24 cellular contexts compared by ENCODE assay signal in genomic region chr12:105219261-105220018, GRCh38. TPM values are rescaled to one million over a fixed set of nuclear protein-coding genes. Genes with fewer than 3 reads are reported as not detected.
DNase-seq lines count a peak whose midpoint lies in the region; ATAC-seq, FAIRE-seq and TF ChIP-seq lines count a peak whose summit lies in the region.
"Had no signal": no experiment of that assay in that cellular context is flagged by ENCODE, and none has a peak within 500 bp of the region (broad histone marks: within the 10 kb centered on the region; RNA-seq: fewer than 3 reads in every experiment).

No MANE protein-coding gene starts in this region.

- POLR2A ChIA-PET in GM12878 (lab: Charles Lee) = no interaction called here

- RAD21 ChIA-PET in GM12878 (lab: Charles Lee; ENCODE audit: unreplicated experiment) = interaction anchor here (1.3 kb wide), 1 partner anchor 16 kb away, joined by 3 read pairs; no protein-coding TSS in a partner anchor

- TF ChIP-seq POLR2A in GM12878 (IDR thresholded peaks at IDR 0.05; ENCODE audit: low read depth, low read length) = no peak

- H3K27me3 ChIP-seq in GM12878 (replicated peaks in 1 of 2; ENCODE audit: control insufficient read depth in 2 of 2, insufficient read depth in 2 of 2, low read length in 1 of 2) (no peaks in the 10 kb centered on the region), heart right ventricle (no peaks in the 10 kb centered on the region)
- H3K27me3 ChIP-seq: neural progenitor cell had no signal

- H3K27ac Mint-ChIP-seq in HFFc6 = peak overlapping the region; percentile 40
- H3K27ac Mint-ChIP-seq: activated naive CD8-positive, alpha-beta T cell treated with anti-CD3 and anti-CD28 coated beads, Interleukin-2, amount 10 ng/mL, durations not matched to agents 7 days and 5 days; endodermal cell; neural progenitor cell; T-helper 2 cell treated with Interferon-gamma antibody and Interleukin-4, amounts not matched to agents 5 μg/mL and 100 μg/mL, for 36 hours had no signal

- H3K9me3 Mint-ChIP-seq in HFFc6 = no peaks in the 10 kb centered on the region
- H3K9me3 Mint-ChIP-seq: activated naive CD8-positive, alpha-beta T cell treated with anti-CD3 and anti-CD28 coated beads, Interleukin-2, amount 10 ng/mL, durations not matched to agents 7 days and 5 days; endodermal cell; neural progenitor cell; T-helper 2 cell treated with Interferon-gamma antibody and Interleukin-4, amounts not matched to agents 5 μg/mL and 100 μg/mL, for 36 hours had no signal

- DNase-seq in HFFc6 = no peak
- DNase-seq in GM12878 (ENCODE audit: low read depth, low spot score) = no peak
- DNase-seq in heart right ventricle = no peak
- DNase-seq in stimulated activated CD4-positive, alpha-beta T cell treated with anti-CD3 and anti-CD28 coated beads, Interleukin-2, amount 100 ng/mL, for 24 hours = no peak
- DNase-seq: activated CD4-positive, alpha-beta T cell treated with anti-CD3 and anti-CD28 coated beads, Interleukin-2, amount 50 U/mL, for 1 hour; activated naive CD8-positive, alpha-beta T cell treated with anti-CD3 and anti-CD28 coated beads, Interleukin-2, amount 10 ng/mL, durations not matched to agents 7 days and 5 days; endodermal cell; KBM-7; MM.1S; NCI-H146; NCI-H2171; NCI-H524 treated with DMSO at 0.1 percent for 48 hours; stimulated activated CD4-positive, alpha-beta T cell treated with anti-CD3 and anti-CD28 coated beads, Interleukin-12 subunit alpha, Interleukin-12 subunit beta, amount 100 ng/mL, for 4 hours; WERI-Rb-1 had no signal

- TF ChIP-seq RAD21 in GM12878 (IDR thresholded peaks at IDR 0.05; ENCODE audit: insufficient read depth, low read depth, low read length) = no peak

- 60% methylated on average over 4 of the region's 4 CpGs for WGBS in GM12878 (ENCODE audit: insufficient coverage, insufficient replicate concordance, low lambda C conversion rate, missing lambda C conversion rate)
- 54 to 56% methylated on average over 4 of the region's 4 CpGs for WGBS in heart right ventricle, 2 donors

- H3K4me2 ChIP-seq in GM12878 (ENCODE audit: control insufficient read depth, insufficient read depth) = no peak overlapping the region
- H3K4me2 ChIP-seq: neural progenitor cell had no signal

- intact Hi-C loops in GM12878 (cut with micrococcal nuclease; ENCODE audit: unreplicated experiment) (no loop called here), heart right ventricle (cut with DNase I) (no loop called here)

- H3K27ac ChIP-seq in GM12878 (ENCODE audit: control insufficient read depth, insufficient read depth) = no peak overlapping the region
- H3K27ac ChIP-seq in heart right ventricle = peak overlapping the region; percentile 3 to 84 (median 22)
- H3K27ac ChIP-seq in skin epidermis = peak overlapping the region in 12 of 21 experiments; percentile 24 to 74 (median 51)
- H3K27ac ChIP-seq: neural progenitor cell, WERI-Rb-1 had no signal

- no peaks in the 10 kb centered on the region; the same call in 1 of the 2 replicates for H3K27me3 Mint-ChIP-seq in HFFc6 (ENCODE audit: insufficient read depth)
- H3K27me3 Mint-ChIP-seq: activated naive CD8-positive, alpha-beta T cell treated with anti-CD3 and anti-CD28 coated beads, Interleukin-2, amount 10 ng/mL, durations not matched to agents 7 days and 5 days had no signal

- H3K4me1 Mint-ChIP-seq in HFFc6 (ENCODE audit: low read depth) = peaks cover 77% of the 10 kb centered on the region

- no peak for TF ChIP-seq EP300 in GM12878 (IDR thresholded peaks at IDR 0.05; ENCODE audit: borderline replicate concordance in 1 of 2, control insufficient read depth in 1 of 2, low read depth in 2 of 2, low read length in 2 of 2)

- no peak overlapping the region for H3K4me3 Mint-ChIP-seq in HFFc6
- H3K4me3 Mint-ChIP-seq: activated naive CD8-positive, alpha-beta T cell treated with anti-CD3 and anti-CD28 coated beads, Interleukin-2, amount 10 ng/mL, durations not matched to agents 7 days and 5 days; endodermal cell; neural progenitor cell; T-helper 2 cell treated with Interferon-gamma antibody and Interleukin-4, amounts not matched to agents 5 μg/mL and 100 μg/mL, for 36 hours had no signal

- TF ChIP-seq CTCF in HFFc6 (IDR thresholded peaks at IDR 0.05) (no peak), GM12878 (IDR thresholded peaks at IDR 0.05 in 2 of 3, conservative IDR thresholded peaks at IDR 0.05 in 1 of 3; ENCODE audit: control insufficient read depth in 2 of 3, extremely low read depth in 1 of 3, insufficient read depth in 1 of 3, low read depth in 3 of 3, low read length in 3 of 3) (no peak), heart right ventricle (IDR thresholded peaks at IDR 0.05) (no peak)

- H2AFZ ChIP-seq in GM12878 (ENCODE audit: control insufficient read depth, low read depth, low read length) = no peak overlapping the region
- H2AFZ ChIP-seq: neural progenitor cell had no signal

- H3K9me3 ChIP-seq in GM12878 (replicated peaks; ENCODE audit: control insufficient read depth, insufficient read depth, low read length) = no peaks in the 10 kb centered on the region
- no peaks in the 10 kb centered on the region for H3K9me3 ChIP-seq in heart right ventricle

- no TSS peak for BruUV-seq in GM12878 (replicated peaks; lab: Mats Ljungman, UMichigan)

- H3K79me2 ChIP-seq in GM12878 (ENCODE audit: control insufficient read depth, insufficient read depth, low read length) = no peaks in the 10 kb centered on the region

- no peaks in the 10 kb centered on the region; the same call in 1 of the 2 replicates for H4K20me1 ChIP-seq in GM12878 (ENCODE audit: control insufficient read depth, insufficient read depth)

- SMC1A ChIA-PET in GM12878 (lab: Charles Lee; ENCODE audit: uncharacterized antibody, unreplicated experiment) = no interaction called here

- in situ Hi-C loops in GM12878 (cut with MboI) = no loop called here

- H3K9ac ChIP-seq in GM12878 (ENCODE audit: control insufficient read depth, insufficient read depth, low read length) = no peak overlapping the region
- H3K9ac ChIP-seq: neural progenitor cell had no signal

- H3K4me3 ChIP-seq in GM12878 (no peak overlapping the region), heart right ventricle (no peak overlapping the region), skin epidermis (no peak overlapping the region)
- H3K4me3 ChIP-seq: coronary artery, neural progenitor cell had no signal

- FAIRE-seq in GM12878 (lab: Jason Lieb, UNC) = peak; percentile 49
- FAIRE-seq: H54 had no signal

- peaks cover 77% of the 10 kb centered on the region for H3K36me3 Mint-ChIP-seq in HFFc6 (ENCODE audit: low read depth)

- no peak for ATAC-seq in GM12878
- ATAC-seq in heart right ventricle = peak in 4 of 8 donors; percentile 12 to 57 (median 44)
- no peak for ATAC-seq in GM18868 (IDR thresholded peaks at IDR 0.05; ENCODE audit: unreplicated experiment)
- ATAC-seq in HG02973 (IDR thresholded peaks at IDR 0.05; ENCODE audit: unreplicated experiment) = no peak
- no peak for ATAC-seq in HG02884 (IDR thresholded peaks at IDR 0.05; ENCODE audit: unreplicated experiment)
- ATAC-seq: left lobe of liver, SK-N-SH treated with all-trans-retinoic acid at 6 μM for 48 hours had no signal

- H3K36me3 ChIP-seq in GM12878 (ENCODE audit: control insufficient read depth in 2 of 2, insufficient read depth in 2 of 2, low read length in 1 of 2) (peaks cover 0 to 2% of the 10 kb centered on the region in 2 experiments; a peak in 3 of 4 replicates), heart right ventricle (peaks cover 0 to 79% (median 18%) of the 10 kb centered on the region in 9 donors)
- H3K36me3 ChIP-seq: WERI-Rb-1 had no signal

- CTCF ChIA-PET in GM12878 (lab: Yijun Ruan, JAX) = no interaction called here

- H3K4me1 ChIP-seq in GM12878 (ENCODE audit: control insufficient read depth, insufficient read depth, low read length) = no peaks in the 10 kb centered on the region
- peaks cover 26 to 78% (median 67%) of the 10 kb centered on the region in 9 donors for H3K4me1 ChIP-seq in heart right ventricle

TF ChIP-seq in GM12878, 131 proteins besides CTCF, POLR2A, EP300 and RAD21:
- TF ChIP-seq KDM1A (IDR thresholded peaks at IDR 0.05; ENCODE audit: borderline replicate concordance) = no peak

RNA-seq across cellular contexts. Expression of gene APPL2, which starts 16.5 kb away (rescaled TPM):
- total RNA-seq in HFFc6 (2021; fragmentation: NEBNext Ultra II Directional; extraction: Animal tissue kit (Norgen Biotek cat#: 25700)) = 10 to 100 TPM; 67.9 to 98.4 (median 87.8) TPM
- 25.1 and 29.1 TPM in 2 replicates for total RNA-seq in GM12878 (2013; cell fraction: nucleolus; rRNA removed)
- 11.0 and 11.1 TPM in 2 replicates for total RNA-seq in GM12878 (2014; rRNA removed)
- 11.1 and 11.8 TPM in 2 replicates for total RNA-seq in GM12878 (2014; rRNA removed; fragmentation: Illumina TruSeq; extraction: Trizol)
- 6.3 and 8.2 TPM in 2 replicates for total RNA-seq in GM12878 (2021)
- polyA plus RNA-seq in GM12878 (2011; ENCODE audit: low read depth) = 4.2 TPM
- 14.2 and 20.9 TPM in 2 replicates for polyA plus RNA-seq in GM12878 (2011; rRNA removed)
- polyA plus RNA-seq in GM12878 (2011; cell fraction: cytosol; rRNA removed) = 5.0 and 6.3 TPM in 2 replicates
- polyA plus RNA-seq in GM12878 (2011; cell fraction: nucleus; rRNA removed) = 29.1 and 30.3 TPM in 2 replicates
- polyA plus RNA-seq in GM12878 (2012) = 6.8 and 6.9 TPM in 2 replicates
- 11.6 and 24.1 TPM in 2 replicates for polyA plus RNA-seq in GM12878 (2014; fragmentation: Illumina TruSeq; extraction: Trizol)
- 1 to 10 TPM; 1.9 to 3.0 TPM for polyA plus RNA-seq in GM12878 (2014; fragmentation: Nextera tagmentation; extraction: Ambion mirVana)
- 6.8 and 8.7 TPM in 2 replicates for polyA plus RNA-seq in GM12878 (2014; rRNA removed)
- 1 to 10 TPM; 4.1 to 6.1 TPM for polyA plus RNA-seq in GM12878 (2016; fragmentation: Nextera tagmentation; extraction: Ambion mirVana)
- 8.8 and 11.7 TPM in 2 replicates for polyA minus RNA-seq in GM12878 (2011; rRNA and poly(A)+ RNA removed)
- 3.7 and 4.0 TPM in 2 replicates for polyA minus RNA-seq in GM12878 (2011; cell fraction: cytosol; rRNA and poly(A)+ RNA removed)
- 12.9 and 15.8 TPM in 2 replicates for polyA minus RNA-seq in GM12878 (2011; cell fraction: nucleus; rRNA and poly(A)+ RNA removed)
- total RNA-seq in heart right ventricle = 10 to 100 TPM; 14.1 to 28.9 (median 19.4) TPM
- 10 to 100 TPM in 1 of 2 donors, 1 to 10 TPM in 1; 8.4 to 15.2 TPM for polyA plus RNA-seq in heart right ventricle
